In genomic region chr16:3065069-3065741, GRCh38 we compare ENCODE assay signal across 1 cellular context.
TF ChIP-seq lines count a peak whose summit lies in the region.

Gene IL32 (plus strand): TSS chr16:3065640. CDS start chr16:3065812, 172 bp downstream.

TF ChIP-seq in HepG2, 621 proteins besides CTCF, POLR2A, EP300 and RAD21 (continued from another document and continues in another):
- TF ChIP-seq, protein P1, sequence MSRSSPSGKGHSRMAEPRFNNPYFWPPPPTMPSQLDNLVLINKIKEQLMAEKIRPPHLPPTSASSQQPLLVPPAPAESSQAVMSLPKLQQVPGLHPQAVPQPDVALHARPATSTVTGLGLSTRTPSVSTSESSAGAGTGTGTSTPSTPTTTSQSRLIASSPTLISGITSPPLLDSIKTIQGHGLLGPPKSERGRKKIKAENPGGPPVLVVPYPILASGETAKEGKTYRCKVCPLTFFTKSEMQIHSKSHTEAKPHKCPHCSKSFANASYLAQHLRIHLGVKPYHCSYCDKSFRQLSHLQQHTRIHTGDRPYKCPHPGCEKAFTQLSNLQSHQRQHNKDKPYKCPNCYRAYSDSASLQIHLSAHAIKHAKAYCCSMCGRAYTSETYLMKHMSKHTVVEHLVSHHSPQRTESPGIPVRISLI (CRISPR knock-in tag; IDR thresholded peaks at IDR 0.05; ENCODE audit: borderline replicate concordance): no peak
- TF ChIP-seq BRF2 (CRISPR knock-in tag; IDR thresholded peaks at IDR 0.05): no peak
- no peak for TF ChIP-seq GTF3A (CRISPR knock-in tag; conservative IDR thresholded peaks at IDR 0.05)
- TF ChIP-seq ZNF773 (CRISPR knock-in tag; IDR thresholded peaks at IDR 0.05; ENCODE audit: borderline replicate concordance): no peak
- peak; percentile 72 for TF ChIP-seq POLR2AphosphoS5 (IDR thresholded peaks at IDR 0.05; ENCODE audit: low read depth, low read length)
- TF ChIP-seq POGZ (CRISPR knock-in tag; IDR thresholded peaks at IDR 0.05): no peak
- TF ChIP-seq ELF1 (CRISPR knock-in tag; IDR thresholded peaks at IDR 0.05): 0 out of 2 replicates have a peak, but pooled peaks have one; percentile 23
- peak; percentile 5; the same call in 1 of the 2 replicates for TF ChIP-seq ZNF235 (CRISPR knock-in tag; IDR thresholded peaks at IDR 0.05; ENCODE audit: borderline replicate concordance)
- peak; percentile 62; the same call in 1 of the 2 replicates for TF ChIP-seq ZNF331 (CRISPR knock-in tag; IDR thresholded peaks at IDR 0.05)
- TF ChIP-seq SP4 (CRISPR knock-in tag; IDR thresholded peaks at IDR 0.05): peak; percentile 42
- TF ChIP-seq, protein P2, sequence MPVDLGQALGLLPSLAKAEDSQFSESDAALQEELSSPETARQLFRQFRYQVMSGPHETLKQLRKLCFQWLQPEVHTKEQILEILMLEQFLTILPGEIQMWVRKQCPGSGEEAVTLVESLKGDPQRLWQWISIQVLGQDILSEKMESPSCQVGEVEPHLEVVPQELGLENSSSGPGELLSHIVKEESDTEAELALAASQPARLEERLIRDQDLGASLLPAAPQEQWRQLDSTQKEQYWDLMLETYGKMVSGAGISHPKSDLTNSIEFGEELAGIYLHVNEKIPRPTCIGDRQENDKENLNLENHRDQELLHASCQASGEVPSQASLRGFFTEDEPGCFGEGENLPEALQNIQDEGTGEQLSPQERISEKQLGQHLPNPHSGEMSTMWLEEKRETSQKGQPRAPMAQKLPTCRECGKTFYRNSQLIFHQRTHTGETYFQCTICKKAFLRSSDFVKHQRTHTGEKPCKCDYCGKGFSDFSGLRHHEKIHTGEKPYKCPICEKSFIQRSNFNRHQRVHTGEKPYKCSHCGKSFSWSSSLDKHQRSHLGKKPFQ (CRISPR knock-in tag; IDR thresholded peaks at IDR 0.05; ENCODE audit: insufficient replicate concordance): peak; percentile 84
- no peak; the same call in 1 of the 2 replicates for TF ChIP-seq ZNF589 (CRISPR knock-in tag; conservative IDR thresholded peaks at IDR 0.05)
- TF ChIP-seq, protein P3, sequence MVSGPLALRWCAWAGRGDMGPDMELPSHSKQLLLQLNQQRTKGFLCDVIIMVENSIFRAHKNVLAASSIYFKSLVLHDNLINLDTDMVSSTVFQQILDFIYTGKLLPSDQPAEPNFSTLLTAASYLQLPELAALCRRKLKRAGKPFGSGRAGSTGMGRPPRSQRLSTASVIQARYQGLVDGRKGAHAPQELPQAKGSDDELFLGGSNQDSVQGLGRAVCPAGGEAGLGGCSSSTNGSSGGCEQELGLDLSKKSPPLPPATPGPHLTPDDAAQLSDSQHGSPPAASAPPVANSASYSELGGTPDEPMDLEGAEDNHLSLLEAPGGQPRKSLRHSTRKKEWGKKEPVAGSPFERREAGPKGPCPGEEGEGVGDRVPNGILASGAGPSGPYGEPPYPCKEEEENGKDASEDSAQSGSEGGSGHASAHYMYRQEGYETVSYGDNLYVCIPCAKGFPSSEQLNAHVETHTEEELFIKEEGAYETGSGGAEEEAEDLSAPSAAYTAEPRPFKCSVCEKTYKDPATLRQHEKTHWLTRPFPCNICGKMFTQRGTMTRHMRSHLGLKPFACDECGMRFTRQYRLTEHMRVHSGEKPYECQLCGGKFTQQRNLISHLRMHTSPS (CRISPR knock-in tag; IDR thresholded peaks at IDR 0.05; ENCODE audit: low read depth): no peak
- no peak for TF ChIP-seq THAP7 (CRISPR knock-in tag; IDR thresholded peaks at IDR 0.05)
- no peak for TF ChIP-seq ZNF274 (CRISPR knock-in tag; IDR thresholded peaks at IDR 0.05)
- TF ChIP-seq PRMT3 (CRISPR knock-in tag; IDR thresholded peaks at IDR 0.05; ENCODE audit: borderline replicate concordance, low read depth): no peak; the same call in 1 of the 2 replicates
- TF ChIP-seq ZNF766 (CRISPR knock-in tag; IDR thresholded peaks at IDR 0.05; ENCODE audit: borderline replicate concordance): no peak; the same call in 1 of the 2 replicates
- no peak for TF ChIP-seq CHD4 (IDR thresholded peaks at IDR 0.05; ENCODE audit: borderline replicate concordance, low read length)
- no peak for TF ChIP-seq ZFP82 (CRISPR knock-in tag; IDR thresholded peaks at IDR 0.05; ENCODE audit: borderline replicate concordance)
- no peak for TF ChIP-seq ZNF44 (CRISPR knock-in tag; IDR thresholded peaks at IDR 0.05)
- no peak; the same call in 1 of the 2 replicates for TF ChIP-seq ZBED4 (CRISPR knock-in tag; IDR thresholded peaks at IDR 0.05; ENCODE audit: borderline replicate concordance)
- no peak for TF ChIP-seq PAF1 (CRISPR knock-in tag; IDR thresholded peaks at IDR 0.05)
- TF ChIP-seq SNAPC2 (CRISPR knock-in tag; IDR thresholded peaks at IDR 0.05): no peak
- TF ChIP-seq HMGXB4 (CRISPR knock-in tag; IDR thresholded peaks at IDR 0.05; ENCODE audit: borderline replicate concordance in 1 of 2, low read depth in 1 of 2): peak in 1 of 2 experiments; percentile 60; a peak in 2 of 4 replicates
- TF ChIP-seq ZNF33A (CRISPR knock-in tag; IDR thresholded peaks at IDR 0.05; ENCODE audit: borderline replicate concordance): no peak
- no peak for TF ChIP-seq DMTF1 (CRISPR knock-in tag; IDR thresholded peaks at IDR 0.05)
- TF ChIP-seq REL (CRISPR knock-in tag; conservative IDR thresholded peaks at IDR 0.05): no peak; the same call in 1 of the 2 replicates
- peak; percentile 66 for TF ChIP-seq ZNF781 (CRISPR knock-in tag; IDR thresholded peaks at IDR 0.05; ENCODE audit: borderline replicate concordance, not compliant biosample characterization)
- TF ChIP-seq ZNF580 (CRISPR knock-in tag; IDR thresholded peaks at IDR 0.05; ENCODE audit: borderline replicate concordance, low read depth): no peak
- no peak for TF ChIP-seq ZNF674 (CRISPR knock-in tag; IDR thresholded peaks at IDR 0.05; ENCODE audit: low read depth)
- peak; percentile 33; the same call in 1 of the 2 replicates for TF ChIP-seq BORCS8-MEF2B (CRISPR knock-in tag; IDR thresholded peaks at IDR 0.05)
- TF ChIP-seq, protein P4, sequence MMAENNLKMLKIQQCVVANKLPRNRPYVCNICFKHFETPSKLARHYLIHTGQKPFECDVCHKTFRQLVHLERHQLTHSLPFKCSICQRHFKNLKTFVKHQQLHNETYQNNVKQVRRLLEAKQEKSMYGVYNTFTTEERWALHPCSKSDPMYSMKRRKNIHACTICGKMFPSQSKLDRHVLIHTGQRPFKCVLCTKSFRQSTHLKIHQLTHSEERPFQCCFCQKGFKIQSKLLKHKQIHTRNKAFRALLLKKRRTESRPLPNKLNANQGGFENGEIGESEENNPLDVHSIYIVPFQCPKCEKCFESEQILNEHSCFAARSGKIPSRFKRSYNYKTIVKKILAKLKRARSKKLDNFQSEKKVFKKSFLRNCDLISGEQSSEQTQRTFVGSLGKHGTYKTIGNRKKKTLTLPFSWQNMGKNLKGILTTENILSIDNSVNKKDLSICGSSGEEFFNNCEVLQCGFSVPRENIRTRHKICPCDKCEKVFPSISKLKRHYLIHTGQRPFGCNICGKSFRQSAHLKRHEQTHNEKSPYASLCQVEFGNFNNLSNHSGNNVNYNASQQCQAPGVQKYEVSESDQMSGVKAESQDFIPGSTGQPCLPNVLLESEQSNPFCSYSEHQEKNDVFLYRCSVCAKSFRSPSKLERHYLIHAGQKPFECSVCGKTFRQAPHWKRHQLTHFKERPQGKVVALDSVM (CRISPR knock-in tag; IDR thresholded peaks at IDR 0.05): no peak
- TF ChIP-seq SIX4 (CRISPR knock-in tag; IDR thresholded peaks at IDR 0.05): no peak
- peak; percentile 63; the same call in 1 of the 2 replicates for TF ChIP-seq MIER3 (CRISPR knock-in tag; IDR thresholded peaks at IDR 0.05; ENCODE audit: borderline replicate concordance)
- peak; percentile 23; the same call in 1 of the 2 replicates for TF ChIP-seq CEBPB (IDR thresholded peaks at IDR 0.05; ENCODE audit: borderline replicate concordance, low read depth, low read length)
- TF ChIP-seq, protein P5, sequence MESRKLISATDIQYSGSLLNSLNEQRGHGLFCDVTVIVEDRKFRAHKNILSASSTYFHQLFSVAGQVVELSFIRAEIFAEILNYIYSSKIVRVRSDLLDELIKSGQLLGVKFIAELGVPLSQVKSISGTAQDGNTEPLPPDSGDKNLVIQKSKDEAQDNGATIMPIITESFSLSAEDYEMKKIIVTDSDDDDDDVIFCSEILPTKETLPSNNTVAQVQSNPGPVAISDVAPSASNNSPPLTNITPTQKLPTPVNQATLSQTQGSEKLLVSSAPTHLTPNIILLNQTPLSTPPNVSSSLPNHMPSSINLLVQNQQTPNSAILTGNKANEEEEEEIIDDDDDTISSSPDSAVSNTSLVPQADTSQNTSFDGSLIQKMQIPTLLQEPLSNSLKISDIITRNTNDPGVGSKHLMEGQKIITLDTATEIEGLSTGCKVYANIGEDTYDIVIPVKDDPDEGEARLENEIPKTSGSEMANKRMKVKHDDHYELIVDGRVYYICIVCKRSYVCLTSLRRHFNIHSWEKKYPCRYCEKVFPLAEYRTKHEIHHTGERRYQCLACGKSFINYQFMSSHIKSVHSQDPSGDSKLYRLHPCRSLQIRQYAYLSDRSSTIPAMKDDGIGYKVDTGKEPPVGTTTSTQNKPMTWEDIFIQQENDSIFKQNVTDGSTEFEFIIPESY (CRISPR knock-in tag; IDR thresholded peaks at IDR 0.05): peak; percentile 34; the same call in 1 of the 2 replicates
- no peak for TF ChIP-seq ZNF549 (CRISPR knock-in tag; IDR thresholded peaks at IDR 0.05)
